Comparison of ENCODE assay signal across 1 cellular context in genomic region chr19:11054628-11055027, GRCh38.
TF ChIP-seq lines count a peak whose summit lies in the region.

No MANE protein-coding gene starts in this region.

TF ChIP-seq in HepG2, 621 proteins besides CTCF, POLR2A, EP300 and RAD21 (continued from another document):
- TF ChIP-seq THRA (CRISPR knock-in tag; IDR thresholded peaks at IDR 0.05; ENCODE audit: borderline replicate concordance) = peak; percentile 29; the same call in 1 of the 2 replicates
